Comparison of ENCODE assay signal across 8 cellular contexts in genomic region chr12:67441736-67442346, GRCh38.
DNase-seq lines count a peak whose midpoint lies in the region; ATAC-seq and TF ChIP-seq lines count a peak whose summit lies in the region.

No MANE protein-coding gene starts in this region.

- H3K27ac Mint-ChIP-seq in endothelial cell (ENCODE audit: unreplicated experiment): no peak overlapping the region

- TF ChIP-seq CTCF in endothelial cell (IDR thresholded peaks at IDR 0.05; ENCODE audit: unreplicated experiment) (peak; percentile 67), mucosa of descending colon (IDR thresholded peaks at IDR 0.05) (peak; percentile 71)

- H3K4me3 ChIP-seq in mucosa of descending colon: no peak overlapping the region

- ATAC-seq in GM19397 (IDR thresholded peaks at IDR 0.05; ENCODE audit: unreplicated experiment): peak; percentile 90
- peak; percentile 90 for ATAC-seq in HG03521 (IDR thresholded peaks at IDR 0.05; ENCODE audit: unreplicated experiment)
- ATAC-seq in mucosa of descending colon: peak; percentile 98

- H3K4me1 Mint-ChIP-seq in endothelial cell (ENCODE audit: unreplicated experiment): peaks cover 3% of the 10 kb centered on the region

- H3K4me1 ChIP-seq in mucosa of descending colon (ENCODE audit: low read depth): peaks cover 14% of the 10 kb centered on the region

- H3K36me3 Mint-ChIP-seq in endothelial cell (ENCODE audit: low read depth, unreplicated experiment): no peaks in the 10 kb centered on the region

- no peaks in the 10 kb centered on the region for H3K9me3 Mint-ChIP-seq in endothelial cell (ENCODE audit: unreplicated experiment)

- no peak overlapping the region for H3K4me3 Mint-ChIP-seq in endothelial cell (ENCODE audit: unreplicated experiment)

- no peaks in the 10 kb centered on the region for H3K36me3 ChIP-seq in mucosa of descending colon (ENCODE audit: low read depth)

- H3K27me3 Mint-ChIP-seq in endothelial cell (ENCODE audit: unreplicated experiment): peaks cover 4% of the 10 kb centered on the region

- DNase-seq in CD1c-positive myeloid dendritic cell (ENCODE audit: extremely low spot score): peak; percentile 83
- DNase-seq in NCI-H82 (lab: John Stamatoyannopoulos, UW): peak; percentile 92
- peak; percentile 43 for DNase-seq in activated CD8-positive, alpha-beta memory T cell treated with anti-CD3 and anti-CD28 coated beads, Interleukin-2, amount 50 U/mL, for 1 hour (ENCODE audit: extremely low read depth)
- DNase-seq in endothelial cell (ENCODE audit: low spot score): peak; percentile 79
- peak; percentile 88 to 98 (median 94) for DNase-seq in mucosa of descending colon
- DNase-seq in stimulated activated CD8-positive, alpha-beta memory T cell treated with anti-CD3 and anti-CD28 coated beads, Interleukin-4, amount 100 ng/mL, for 4 hours (ENCODE audit: low read depth in 2 of 2, low spot score in 1 of 2): peak; percentile 43 to 54

- intact Hi-C loops in mucosa of descending colon (cut with DNase I, micrococcal nuclease): loop anchor here (5.0 kb wide), 1 partner anchor 85 kb away; no protein-coding TSS in a partner anchor

- H3K9me3 ChIP-seq in mucosa of descending colon: no peaks in the 10 kb centered on the region

Comparison
In these comparisons a context has a peak if more than half of its experiments do, and no peak if none do; other contexts are left out.
1. DNase-seq: peak in every context shown above with its lines; median percentile 94 in mucosa of descending colon; 92 in NCI-H82; 83 in CD1c-positive myeloid dendritic cell; 79 in endothelial cell; 48 in stimulated activated CD8-positive, alpha-beta memory T cell treated with anti-CD3 and anti-CD28 coated beads, Interleukin-4, amount 100 ng/mL, for 4 hours; 43 in activated CD8-positive, alpha-beta memory T cell treated with anti-CD3 and anti-CD28 coated beads, Interleukin-2, amount 50 U/mL, for 1 hour.